In genomic region chr11:47398011-47398410, GRCh38 we compare ENCODE assay signal across 23 cellular contexts. TPM values are rescaled to one million over a fixed set of nuclear protein-coding genes. Genes with fewer than 3 reads are reported as not detected.
A peak's percentile ranks its signal among the peaks of the same experiment; 100 is the strongest.
DNase-seq lines count a peak whose midpoint lies in the region; ATAC-seq, FAIRE-seq and TF ChIP-seq lines count a peak whose summit lies in the region.
"Had no signal": no experiment of that assay in that cellular context is flagged by ENCODE, and none has a peak within 500 bp of the region (broad histone marks: within the 10 kb centered on the region; RNA-seq: fewer than 3 reads in every experiment).

No MANE protein-coding gene starts in this region.

- H3K4me1 ChIP-seq in A673 (ENCODE audit: insufficient read depth, low read length, poor library complexity, severe bottlenecking) (peaks cover 15% of the 10 kb centered on the region), prostate gland (replicated peaks) (peaks cover 6% of the 10 kb centered on the region), PC-9 (replicated peaks; ENCODE audit: insufficient read depth) (no peaks in the 10 kb centered on the region), trophoblast cell (ENCODE audit: control insufficient read depth in 1 of 2, insufficient read depth in 2 of 2, low read length in 2 of 2) (peaks cover 0 to 4% of the 10 kb centered on the region in 2 experiments)

- H3K9me3 Mint-ChIP-seq in activated B cell treated with CpG ODN at 0.5 μM for 24 hours = no peaks in the 10 kb centered on the region
- no peaks in the 10 kb centered on the region for H3K9me3 Mint-ChIP-seq in naive thymus-derived CD8-positive, alpha-beta T cell
- H3K9me3 Mint-ChIP-seq: activated T-helper 2 cell treated with anti-CD3 and anti-CD28 coated beads, Interferon-gamma antibody, Interleukin-2, Interleukin-4, amounts not matched to agents 10 μg/mL and 5 μg/mL and 100 μg/mL, durations not matched to agents 14 hours and 24 hours and 36 hours; brain had no signal

- H2BK120ac ChIP-seq in trophoblast cell (ENCODE audit: insufficient read depth, low read length, poor library complexity) = no peak overlapping the region

- H2BK12ac ChIP-seq in trophoblast cell (ENCODE audit: low read length) = no peak overlapping the region

- no peak overlapping the region for H3K9ac ChIP-seq in trophoblast cell (ENCODE audit: low read length)
- H3K9ac ChIP-seq: SK-N-SH had no signal

- H4K91ac ChIP-seq in trophoblast cell (ENCODE audit: low read depth, low read length) = no peak overlapping the region

- H3K36me3 Mint-ChIP-seq in activated B cell treated with CpG ODN at 0.5 μM for 24 hours (ENCODE audit: low read depth) = no peaks in the 10 kb centered on the region
- no peaks in the 10 kb centered on the region for H3K36me3 Mint-ChIP-seq in naive thymus-derived CD8-positive, alpha-beta T cell
- H3K36me3 Mint-ChIP-seq: brain had no signal

- FAIRE-seq in GM12892 (lab: Jason Lieb, UNC) = no peak
- FAIRE-seq: A549, GM12891 had no signal

- H3K27me3 ChIP-seq in A673 (replicated peaks; ENCODE audit: insufficient read depth, low read depth, low read length, poor library complexity) (no peaks in the 10 kb centered on the region), prostate gland (replicated peaks; ENCODE audit: insufficient read depth) (no peaks in the 10 kb centered on the region), PC-9 (ENCODE audit: insufficient read depth, low read depth) (no peaks in the 10 kb centered on the region), trophoblast cell (ENCODE audit: insufficient read depth, low read length) (no peaks in the 10 kb centered on the region)
- H3K27me3 ChIP-seq: colonic mucosa, heart left ventricle, left lung, uterus had no signal

- TF ChIP-seq CTCF in A673 (conservative IDR thresholded peaks at IDR 0.05; ENCODE audit: low read depth, low read length) (no peak), activated B cell treated with CpG ODN at 0.5 μM for 24 hours (IDR thresholded peaks at IDR 0.05) (no peak), prostate gland (IDR thresholded peaks at IDR 0.05) (no peak), PC-9 (conservative IDR thresholded peaks at IDR 0.05) (no peak)

- H3K27ac Mint-ChIP-seq in activated B cell treated with CpG ODN at 0.5 μM for 24 hours = peak overlapping the region; percentile 53
- H3K27ac Mint-ChIP-seq in naive thymus-derived CD8-positive, alpha-beta T cell = peak overlapping the region in 9 of 10 donors; percentile 72 to 91 (median 84)

- no peak overlapping the region for H2AFZ ChIP-seq in PC-9
- no peak overlapping the region for H2AFZ ChIP-seq in trophoblast cell (ENCODE audit: insufficient read depth, low read length, poor library complexity)

- H3K79me1 ChIP-seq in trophoblast cell (ENCODE audit: low read length) = peaks cover 3% of the 10 kb centered on the region

- H3K9me3 ChIP-seq in A673 (ENCODE audit: low read depth, low read length, poor library complexity, severe bottlenecking) (no peaks in the 10 kb centered on the region), prostate gland (no peaks in the 10 kb centered on the region), PC-9 (ENCODE audit: insufficient read depth, low read depth) (no peaks in the 10 kb centered on the region), trophoblast cell (ENCODE audit: insufficient read depth, low read depth, low read length) (no peaks in the 10 kb centered on the region)
- H3K9me3 ChIP-seq: A549, colonic mucosa, heart left ventricle, left lung, SK-N-SH, uterus had no signal

- no peak overlapping the region for H4K12ac ChIP-seq in trophoblast cell (ENCODE audit: low read depth, low read length)

- H3K4ac ChIP-seq in trophoblast cell (ENCODE audit: low read depth, low read length) = no peak overlapping the region

- no peak overlapping the region for H2AK5ac ChIP-seq in trophoblast cell (ENCODE audit: low read length)

- H3K14ac ChIP-seq in trophoblast cell (ENCODE audit: low read length) = no peak overlapping the region

- peaks cover 66% of the 10 kb centered on the region for H3K4me1 Mint-ChIP-seq in activated B cell treated with CpG ODN at 0.5 μM for 24 hours
- H3K4me1 Mint-ChIP-seq in naive thymus-derived CD8-positive, alpha-beta T cell = peaks cover 19 to 71% (median 56%) of the 10 kb centered on the region in 4 donors

- no peaks in the 10 kb centered on the region for H3K27me3 Mint-ChIP-seq in activated B cell treated with CpG ODN at 0.5 μM for 24 hours
- H3K27me3 Mint-ChIP-seq in naive thymus-derived CD8-positive, alpha-beta T cell = no peaks in the 10 kb centered on the region

- H3K27ac ChIP-seq in A673 (ENCODE audit: low read depth, low read length, poor library complexity, severe bottlenecking) (peak overlapping the region; percentile 15), prostate gland (no peak overlapping the region), PC-9 (no peak overlapping the region), trophoblast cell (ENCODE audit: low read depth, low read length) (no peak overlapping the region)
- H3K27ac ChIP-seq: A549, colonic mucosa, left lung, uterus had no signal

- WGBS in prostate gland = 75% methylated on average over 3 of the region's 3 CpGs
- no CpG with 5 or more reads among the region's 3 CpGs for WGBS in trophoblast cell (ENCODE audit: extremely low coverage, insufficient coverage, insufficient read length)

- no peak overlapping the region for H2BK5ac ChIP-seq in trophoblast cell (ENCODE audit: low read depth, low read length, poor library complexity)

- no peak overlapping the region for H3K4me3 Mint-ChIP-seq in activated B cell treated with CpG ODN at 0.5 μM for 24 hours
- H3K4me3 Mint-ChIP-seq in naive thymus-derived CD8-positive, alpha-beta T cell = peak overlapping the region in 5 of 10 donors; percentile 18 to 80 (median 53)
- H3K4me3 Mint-ChIP-seq: brain had no signal

- H3K36me3 ChIP-seq in A673 (ENCODE audit: insufficient read depth, low read length, poor library complexity, severe bottlenecking) (no peaks in the 10 kb centered on the region), prostate gland (no peaks in the 10 kb centered on the region), PC-9 (ENCODE audit: low read depth) (no peaks in the 10 kb centered on the region), trophoblast cell (ENCODE audit: control insufficient read depth in 1 of 2, insufficient read depth in 2 of 2, low read length in 2 of 2) (no peaks in the 10 kb centered on the region)
- H3K36me3 ChIP-seq: colonic mucosa, heart left ventricle, left lung, uterus had no signal

- DNase-seq in A673 (ENCODE audit: low spot score) (no peak), GM12892 (ENCODE audit: insufficient read length) (peak; percentile 5), activated B cell treated with CpG ODN at 0.5 μM for 24 hours (no peak), prostate gland (ENCODE audit: low spot score) (no peak), PC-9 (no peak), trophoblast cell (no peak)
- no peak for DNase-seq in naive thymus-derived CD8-positive, alpha-beta T cell
- no peak for DNase-seq in activated CD4-positive, alpha-beta T cell treated with anti-CD3 and anti-CD28 coated beads for 48 hours
- DNase-seq: colonic mucosa; DMS79; NCI-H1417; NCI-H510A; NK-92 treated with Interleukin-12 subunit alpha and Interleukin-12 subunit beta, amount 100 ng/mL, for 24 hours; SK-N-SH; uterus had no signal

- H3K4me2 ChIP-seq in PC-9 (no peak overlapping the region), trophoblast cell (ENCODE audit: low read length) (no peak overlapping the region)
- H3K4me2 ChIP-seq: A549, SK-N-SH had no signal

- H3K18ac ChIP-seq in trophoblast cell (ENCODE audit: low read length) = no peak overlapping the region

- CTCF ChIA-PET in A673 (lab: Charles Lee) = no interaction called here
- CTCF ChIA-PET in activated B cell treated with CpG ODN at 0.5 μM for 24 hours (lab: Charles Lee) = interaction anchor here (1.7 kb wide), 1 partner anchor 24 kb away, joined by 3 read pairs; no protein-coding TSS in a partner anchor
- CTCF ChIA-PET in PC-9 (lab: Charles Lee) = no interaction called here

- no peak overlapping the region for H3K23ac ChIP-seq in trophoblast cell (ENCODE audit: low read length)

- H3K9me2 ChIP-seq in PC-9 (ENCODE audit: insufficient read depth) = no peaks in the 10 kb centered on the region
- H3K9me2 ChIP-seq: SK-N-SH had no signal

- POLR2A ChIA-PET in A673 (lab: Charles Lee; ENCODE audit: low non-redundant PET) = no interaction called here
- POLR2A ChIA-PET in activated B cell treated with CpG ODN at 0.5 μM for 24 hours (lab: Charles Lee) = interaction anchor here (3.2 to 7.6 kb wide), 2 partner anchors 10 to 20 kb away, joined by 27 to 106 read pairs; partner anchors contain the start of genes SLC39A13 and SPI1
- POLR2A ChIA-PET in naive thymus-derived CD8-positive, alpha-beta T cell (lab: Charles Lee) = interaction anchor here (1.3 to 10.4 kb wide), 4 partner anchors 8 to 28 kb away, joined by 4 to 147 read pairs (median 26); partner anchors contain the start of gene PSMC3
- POLR2A ChIA-PET in PC-9 (lab: Charles Lee; ENCODE audit: unreplicated experiment) = no interaction called here

- H3F3A ChIP-seq in PC-9 (ENCODE audit: insufficient read depth, low read depth) = peaks cover 11% of the 10 kb centered on the region

- H3K4me3 ChIP-seq in A673 (ENCODE audit: low read depth, low read length, poor library complexity, severe bottlenecking) (no peak overlapping the region), prostate gland (no peak overlapping the region), PC-9 (no peak overlapping the region), trophoblast cell (ENCODE audit: low read depth, low read length) (no peak overlapping the region)
- H3K4me3 ChIP-seq: A549, colonic mucosa, heart left ventricle, left lung, uterus had no signal

- BruUV-seq in A673 (replicated peaks; lab: Mats Ljungman, UMichigan) (no TSS peak), PC-9 (replicated peaks; lab: Mats Ljungman, UMichigan) (no TSS peak)

- no peaks in the 10 kb centered on the region for H4K20me1 ChIP-seq in PC-9 (ENCODE audit: insufficient read depth)

- intact Hi-C loops in A673 (cut with micrococcal nuclease; ENCODE audit: unreplicated experiment) = no loop called here
- intact Hi-C loops in activated B cell treated with CpG ODN at 0.5 μM for 24 hours (cut with micrococcal nuclease) = no loop called here
- intact Hi-C loops in prostate gland (cut with DNase I) = no loop called here
- intact Hi-C loops in PC-9 (cut with micrococcal nuclease; ENCODE audit: unreplicated experiment) = no loop called here

- TF ChIP-seq POLR2A in GM12892 (IDR thresholded peaks at IDR 0.05; ENCODE audit: low read depth, low read length) = no peak
- no peak for TF ChIP-seq POLR2A in prostate gland (IDR thresholded peaks at IDR 0.05)

- H3K79me2 ChIP-seq in PC-9 (ENCODE audit: low read depth) (no peaks in the 10 kb centered on the region), trophoblast cell (ENCODE audit: control insufficient read depth, insufficient read depth, low read length, poor library complexity) (peaks cover 3% of the 10 kb centered on the region)

- no peak for ATAC-seq in activated B cell treated with CpG ODN at 0.5 μM for 24 hours (ENCODE audit: low read depth)
- ATAC-seq in naive thymus-derived CD8-positive, alpha-beta T cell = no peak
- ATAC-seq: HCT116, heart left ventricle, left lung, right cardiac atrium had no signal

- no peak overlapping the region for H4K8ac ChIP-seq in trophoblast cell (ENCODE audit: low read depth, low read length)

RNA-seq across cellular contexts. Expression of gene SLC39A13, which starts 10.4 kb away (rescaled TPM):
- total RNA-seq in A673 (2021) (53.3 and 64.2 TPM in 2 replicates), activated B cell treated with CpG ODN at 0.5 μM for 24 hours (27.5 and 28.2 TPM in 2 replicates), prostate gland (10 to 100 TPM; 53.1 to 93.7 TPM), PC-9 (2021) (28.8 and 32.3 TPM in 2 replicates)
- polyA plus RNA-seq in GM12892 (2012; ENCODE audit: missing spikeins) = 7.0 TPM
- total RNA-seq in naive thymus-derived CD8-positive, alpha-beta T cell = 10 to 100 TPM; 63.2 to 63.9 TPM
- polyA plus RNA-seq in naive thymus-derived CD8-positive, alpha-beta T cell = 10 to 100 TPM; 23.8 to 41.9 (median 24.4) TPM
- polyA plus RNA-seq in trophoblast cell (2013) = 27.5 and 28.6 TPM in 2 replicates

RNA-seq across cellular contexts. Expression of gene SPI1, which starts 19.7 kb away (rescaled TPM):
- total RNA-seq in A673 (2021) (not detected in 2 replicates), activated B cell treated with CpG ODN at 0.5 μM for 24 hours (63.9 and 68.8 TPM in 2 replicates), prostate gland (10 to 100 TPM in 1 of 2 donors, 1 to 10 TPM in 1; 6.8 to 13.4 TPM), PC-9 (2021) (not detected in 2 replicates)
- polyA plus RNA-seq in GM12892 (2012; ENCODE audit: missing spikeins) = 5.5 TPM
- 1 to 10 TPM; 3.4 to 4.7 TPM for total RNA-seq in naive thymus-derived CD8-positive, alpha-beta T cell
- not detected for polyA plus RNA-seq in naive thymus-derived CD8-positive, alpha-beta T cell
- polyA plus RNA-seq in trophoblast cell (2013) = 0.08 TPM in 2 replicates
- polyA plus RNA-seq: SK-N-SH had no signal

RNA-seq across cellular contexts. Expression of gene PSMC3, which starts 28.2 kb away (rescaled TPM):
- total RNA-seq in A673 (2021) (665 and 701 TPM in 2 replicates), activated B cell treated with CpG ODN at 0.5 μM for 24 hours (101 and 126 TPM in 2 replicates), prostate gland (100 to 1,000 TPM in 1 of 2 donors, 10 to 100 TPM in 1; 99.2 to 133 TPM), PC-9 (2021) (160 and 222 TPM in 2 replicates)
- 132 TPM for polyA plus RNA-seq in GM12892 (2012; ENCODE audit: missing spikeins)
- 10 to 100 TPM; 58.4 to 60.0 TPM for total RNA-seq in naive thymus-derived CD8-positive, alpha-beta T cell
- polyA plus RNA-seq in naive thymus-derived CD8-positive, alpha-beta T cell = 100 to 1,000 TPM in 1 of 3 donors, 10 to 100 TPM in 2; 91.5 to 106 (median 94.0) TPM
- polyA plus RNA-seq in trophoblast cell (2013) = 124 and 126 TPM in 2 replicates

RNA-seq across cellular contexts. Expression of gene MYBPC3, which starts 45.5 kb away (rescaled TPM):
- total RNA-seq in A673 (2021) = not detected in 2 replicates
- polyA plus RNA-seq in GM12892 (2012; ENCODE audit: missing spikeins) = not detected
- 0.46 and 0.69 TPM in 2 replicates for total RNA-seq in activated B cell treated with CpG ODN at 0.5 μM for 24 hours
- under 1 TPM in 1 of 2 experiments, not detected in 1; 0.16 TPM for total RNA-seq in naive thymus-derived CD8-positive, alpha-beta T cell
- not detected for polyA plus RNA-seq in naive thymus-derived CD8-positive, alpha-beta T cell
- under 1 TPM in 1 of 2 donors, not detected in 1; 0.91 TPM for total RNA-seq in prostate gland
- not detected in 2 replicates for total RNA-seq in PC-9 (2021)
- 0.01 TPM in 2 replicates for polyA plus RNA-seq in trophoblast cell (2013)
- total RNA-seq: activated T-helper 2 cell treated with anti-CD3 and anti-CD28 coated beads, Interferon-gamma antibody, Interleukin-2, Interleukin-4, amounts not matched to agents 10 μg/mL and 5 μg/mL and 100 μg/mL, durations not matched to agents 14 hours and 24 hours and 36 hours had no signal
- polyA plus RNA-seq: SK-N-SH had no signal

RNA-seq across cellular contexts. Expression of gene RAPSN, which starts 50.9 kb away (rescaled TPM):
- 1.0 TPM in 2 replicates for total RNA-seq in A673 (2021)
- polyA plus RNA-seq in GM12892 (2012; ENCODE audit: missing spikeins) = 0.59 TPM
- total RNA-seq in activated B cell treated with CpG ODN at 0.5 μM for 24 hours = 1.1 and 3.5 TPM in 2 replicates
- total RNA-seq in naive thymus-derived CD8-positive, alpha-beta T cell = 1 to 10 TPM; 1.3 to 1.5 TPM
- polyA plus RNA-seq in naive thymus-derived CD8-positive, alpha-beta T cell = not detected
- 1 to 10 TPM in 1 of 2 donors, not detected in 1; 1.3 TPM for total RNA-seq in prostate gland
- 5.4 and 7.3 TPM in 2 replicates for total RNA-seq in PC-9 (2021)
- polyA plus RNA-seq in trophoblast cell (2013) = 0.15 and 0.40 TPM in 2 replicates
- total RNA-seq: colonic mucosa had no signal

Comparison
In these comparisons a context has a peak if more than half of its experiments do, and no peak if none do; other contexts are left out.
1. POLR2A ChIA-PET loops: an anchor here in activated B cell treated with CpG ODN at 0.5 μM for 24 hours (3.2 to 7.6 kb wide) and naive thymus-derived CD8-positive, alpha-beta T cell (1.3 to 10.4 kb wide); none called in A673 and PC-9.